8 cellular contexts compared by ENCODE assay signal in genomic region chr22:30668306-30668655, GRCh38. TPM values are rescaled to one million over a fixed set of nuclear protein-coding genes. Genes with fewer than 3 reads are reported as not detected.
DNase-seq lines count a peak whose midpoint lies in the region; ATAC-seq and TF ChIP-seq lines count a peak whose summit lies in the region.

No MANE protein-coding gene starts in this region.

- H3K27ac ChIP-seq in esophagus squamous epithelium (peak overlapping the region in 3 of 4 donors; percentile 45 to 69 (median 67)), psoas muscle (no peak overlapping the region)

- H3K9me3 ChIP-seq in NT2/D1 (ENCODE audit: insufficient read depth, low read length) (no peaks in the 10 kb centered on the region), esophagus squamous epithelium (no peaks in the 10 kb centered on the region), psoas muscle (no peaks in the 10 kb centered on the region)

- intact Hi-C loops in esophagus squamous epithelium (cut with DNase I) = no loop called here
- intact Hi-C loops in psoas muscle (cut with DNase I) = loop anchor here in 1 of 2 donors (5.0 kb wide), 1 partner anchor 36 kb away; no protein-coding TSS in a partner anchor

- peaks cover 4% of the 10 kb centered on the region for H3K4me1 ChIP-seq in NT2/D1 (ENCODE audit: insufficient read depth, insufficient read length)
- peaks cover 5 to 33% (median 10%) of the 10 kb centered on the region in 3 donors for H3K4me1 ChIP-seq in esophagus squamous epithelium
- H3K4me1 ChIP-seq in psoas muscle = peaks cover 6% of the 10 kb centered on the region

- DNase-seq in NT2/D1 (ENCODE audit: low read depth, low spot score) (no peak), esophagus squamous epithelium (lab: John Stamatoyannopoulos, UW) (no peak), psoas muscle (no peak), NCI-H2029 (lab: John Stamatoyannopoulos, UW) (no peak), NCI-H1694 treated with DMSO at 0.1 percent for 48 hours (lab: John Stamatoyannopoulos, UW) (no peak)

- peaks cover 5% of the 10 kb centered on the region for H3K36me3 ChIP-seq in NT2/D1 (ENCODE audit: insufficient read depth, insufficient read length, low read length)
- H3K36me3 ChIP-seq in esophagus squamous epithelium = peaks cover 0 to 14% (median 3%) of the 10 kb centered on the region in 3 donors
- peaks cover 3 to 14% of the 10 kb centered on the region in 2 donors for H3K36me3 ChIP-seq in psoas muscle (ENCODE audit: insufficient read depth in 1 of 2, low read depth in 1 of 2)

- TF ChIP-seq CTCF in esophagus squamous epithelium (IDR thresholded peaks at IDR 0.05) = no peak
- TF ChIP-seq CTCF in psoas muscle (IDR thresholded peaks at IDR 0.05) = no peak

- ATAC-seq in GM19035 (IDR thresholded peaks at IDR 0.05; ENCODE audit: unreplicated experiment) (peak; percentile 11), psoas muscle (no peak), GM18511 (IDR thresholded peaks at IDR 0.05; ENCODE audit: unreplicated experiment) (no peak), HG03175 (IDR thresholded peaks at IDR 0.05; ENCODE audit: unreplicated experiment) (no peak)

- WGBS in esophagus squamous epithelium, 2 donors = 20% methylated on average over 7 to 15 of the region's 15 CpGs
- 21 to 27% (median 25%) methylated on average over 15 of the region's 15 CpGs for WGBS in psoas muscle, 3 donors

- peak overlapping the region; percentile 84 for H3K9ac ChIP-seq in NT2/D1 (ENCODE audit: insufficient read length, low read depth)

- H3K27me3 ChIP-seq in NT2/D1 (ENCODE audit: insufficient read depth, insufficient read length) = peaks cover 4% of the 10 kb centered on the region
- H3K27me3 ChIP-seq in esophagus squamous epithelium = no peaks in the 10 kb centered on the region
- no peaks in the 10 kb centered on the region for H3K27me3 ChIP-seq in psoas muscle (ENCODE audit: insufficient read depth in 3 of 3, low read length in 2 of 3)

- peak overlapping the region; percentile 74 for H3K4me3 ChIP-seq in NT2/D1 (ENCODE audit: insufficient read length, low read depth)
- H3K4me3 ChIP-seq in esophagus squamous epithelium = peak overlapping the region; percentile 48 to 87 (median 62)
- H3K4me3 ChIP-seq in psoas muscle = peak overlapping the region; percentile 86

- TF ChIP-seq POLR2A in esophagus squamous epithelium (IDR thresholded peaks at IDR 0.05) = no peak

RNA-seq across cellular contexts. Expression of gene DUSP18, which starts 0.6 kb away (rescaled TPM):
- 10 to 100 TPM in 2 of 4 donors, 1 to 10 TPM in 2; 6.1 to 13.0 (median 8.6) TPM for total RNA-seq in esophagus squamous epithelium
- 1 to 10 TPM in 3 of 4 donors, under 1 TPM in 1; 0.69 to 1.6 (median 1.3) TPM for total RNA-seq in psoas muscle
- 1 to 10 TPM in 2 of 3 donors, under 1 TPM in 1; 0.65 to 3.8 (median 1.5) TPM for polyA plus RNA-seq in psoas muscle

RNA-seq across cellular contexts. Expression of gene OSBP2, which starts 26.4 kb away (rescaled TPM):
- total RNA-seq in esophagus squamous epithelium (1 to 10 TPM; 1.9 to 3.9 (median 3.0) TPM), psoas muscle (1 to 10 TPM; 2.5 to 8.2 (median 3.3) TPM)
- 1 to 10 TPM in 2 of 3 donors, under 1 TPM in 1; 0.27 to 1.7 (median 1.4) TPM for polyA plus RNA-seq in psoas muscle

RNA-seq across cellular contexts. Expression of gene SLC35E4, which starts 32.7 kb away (rescaled TPM):
- total RNA-seq in esophagus squamous epithelium = 1 to 10 TPM; 5.5 to 8.3 (median 6.3) TPM
- total RNA-seq in psoas muscle = 10 to 100 TPM in 1 of 4 donors, 1 to 10 TPM in 3; 5.8 to 11.5 (median 7.2) TPM
- 10 to 100 TPM in 1 of 3 donors, 1 to 10 TPM in 2; 2.6 to 11.0 (median 6.8) TPM for polyA plus RNA-seq in psoas muscle
